8 cellular contexts compared by ENCODE assay signal in the genomic region with DNA sequence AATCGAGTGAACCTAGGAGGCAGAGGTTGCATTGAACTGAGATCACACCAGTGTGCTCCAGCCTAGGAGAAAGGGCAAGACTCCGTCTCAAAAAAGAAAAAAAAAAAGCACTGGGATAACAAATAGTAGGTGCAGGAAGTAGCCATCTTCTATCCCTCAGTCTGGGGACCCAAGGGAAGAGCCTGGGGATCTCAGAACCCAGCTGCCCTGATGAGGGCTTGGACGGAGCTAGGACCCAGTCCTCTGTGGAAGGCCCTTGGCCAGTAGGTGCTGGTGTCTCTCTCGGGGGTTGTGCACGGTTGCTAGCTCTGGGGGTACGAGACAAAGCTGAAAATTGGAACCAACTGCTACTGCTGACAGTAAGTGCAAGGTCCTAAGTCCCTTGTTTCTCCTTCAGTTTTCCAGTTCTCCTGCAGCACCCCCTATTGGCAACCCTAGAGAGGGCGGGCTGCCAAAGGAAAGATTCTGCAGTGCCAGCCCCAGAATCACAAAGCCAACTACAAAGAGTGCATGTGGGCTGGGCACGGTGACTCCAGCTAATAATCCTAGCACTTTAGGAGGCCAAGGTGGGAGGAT. TPM values are rescaled to one million over a fixed set of nuclear protein-coding genes. Genes with fewer than 3 reads are reported as not detected.
DNase-seq lines count a peak whose midpoint lies in the region; ATAC-seq and TF ChIP-seq lines count a peak whose summit lies in the region.

No MANE protein-coding gene starts in this region.

- no peaks in the 10 kb centered on the region for H3K27me3 Mint-ChIP-seq in stimulated activated memory B cell treated with anti-CD40 and anti-IgM and Interleukin-4, amounts not matched to agents 10 μg/mL and 1 μg/mL and 100 μg/mL, for 72 hours

- H3K27ac Mint-ChIP-seq in stimulated activated memory B cell treated with anti-CD40 and anti-IgM and Interleukin-4, amounts not matched to agents 10 μg/mL and 1 μg/mL and 100 μg/mL, for 72 hours: no peak overlapping the region

- no peak overlapping the region for H3K18ac ChIP-seq in neuronal stem cell (ENCODE audit: low read length)

- H3K4me3 ChIP-seq in fibroblast of the aortic adventitia (ENCODE audit: low read depth, low read length) (no peak overlapping the region), neuronal stem cell (ENCODE audit: low read length in 2 of 2) (no peak overlapping the region)

- H2BK5ac ChIP-seq in neuronal stem cell (ENCODE audit: low read length): no peak overlapping the region

- H3K36me3 Mint-ChIP-seq in stimulated activated memory B cell treated with anti-CD40 and anti-IgM and Interleukin-4, amounts not matched to agents 10 μg/mL and 1 μg/mL and 100 μg/mL, for 72 hours: peaks cover 6% of the 10 kb centered on the region

- no peak overlapping the region for H2AFZ ChIP-seq in neuronal stem cell (ENCODE audit: low read length)

- H2BK120ac ChIP-seq in neuronal stem cell (ENCODE audit: low read depth, low read length): no peak overlapping the region

- DNase-seq in DMS 273 (lab: John Stamatoyannopoulos, UW; ENCODE audit: unreplicated experiment): peak; percentile 72
- no peak for DNase-seq in DMS 273 treated with DMSO at 0.1 percent for 48 hours (lab: John Stamatoyannopoulos, UW)
- DNase-seq in NCI-H1092 treated with DMSO at 0.1 percent for 48 hours (lab: John Stamatoyannopoulos, UW): peak; percentile 45
- DNase-seq in activated CD8-positive, alpha-beta memory T cell treated with anti-CD3 and anti-CD28 coated beads for 24 hours: peak; percentile 66
- peak; percentile 58 for DNase-seq in fibroblast of the aortic adventitia (ENCODE audit: low read depth)
- DNase-seq in neuronal stem cell (ENCODE audit: low spot score): peak; percentile 26

- no peak overlapping the region for H4K8ac ChIP-seq in neuronal stem cell (ENCODE audit: low read depth, low read length)

- H3K14ac ChIP-seq in neuronal stem cell (ENCODE audit: low read length): no peak overlapping the region

- H2AK5ac ChIP-seq in neuronal stem cell (ENCODE audit: low read depth, low read length): no peak overlapping the region

- no CpG with 5 or more reads among the region's 8 CpGs for WGBS in neuronal stem cell (ENCODE audit: extremely low coverage in 2 of 2, insufficient read length in 2 of 2, insufficient replicate concordance in 1 of 2), 2 donors

- no peaks in the 10 kb centered on the region for H3K9me3 Mint-ChIP-seq in stimulated activated memory B cell treated with anti-CD40 and anti-IgM and Interleukin-4, amounts not matched to agents 10 μg/mL and 1 μg/mL and 100 μg/mL, for 72 hours

- H3K36me3 ChIP-seq in neuronal stem cell (replicated peaks in 1 of 2; ENCODE audit: control insufficient read depth in 2 of 2, insufficient read depth in 2 of 2, low read length in 2 of 2): peaks cover 12 to 42% of the 10 kb centered on the region in 2 donors

- no peak overlapping the region for H3K27ac ChIP-seq in neuronal stem cell (replicated peaks; ENCODE audit: low read length)

- no peak overlapping the region for H3K4ac ChIP-seq in neuronal stem cell (ENCODE audit: low read length)

- H3K23ac ChIP-seq in neuronal stem cell (ENCODE audit: low read depth, low read length, poor library complexity): no peak overlapping the region

- no peaks in the 10 kb centered on the region for H3K4me1 Mint-ChIP-seq in stimulated activated memory B cell treated with anti-CD40 and anti-IgM and Interleukin-4, amounts not matched to agents 10 μg/mL and 1 μg/mL and 100 μg/mL, for 72 hours

- H2BK15ac ChIP-seq in neuronal stem cell (ENCODE audit: low read length): no peak overlapping the region

- peaks cover 2% of the 10 kb centered on the region for H3K79me1 ChIP-seq in neuronal stem cell (ENCODE audit: low read depth, low read length)

- no peak for ATAC-seq in stimulated activated memory B cell treated with anti-CD40 and anti-IgM and Interleukin-4, amounts not matched to agents 10 μg/mL and 1 μg/mL and 100 μg/mL, for 72 hours
- no peak for ATAC-seq in GM19324 (IDR thresholded peaks at IDR 0.05; ENCODE audit: low FRiP score, unreplicated experiment)

- no peak overlapping the region for H3K4me2 ChIP-seq in neuronal stem cell (ENCODE audit: insufficient read depth, low read length, poor library complexity, severe bottlenecking)

- no peaks in the 10 kb centered on the region for H3K9me3 ChIP-seq in neuronal stem cell (replicated peaks in 1 of 2; ENCODE audit: control insufficient read depth in 2 of 2, insufficient read depth in 1 of 2, low read depth in 1 of 2, low read length in 2 of 2)

- no peaks in the 10 kb centered on the region for H3K4me1 ChIP-seq in neuronal stem cell (ENCODE audit: control insufficient read depth in 2 of 2, insufficient read depth in 1 of 2, low read depth in 1 of 2, low read length in 2 of 2)

- H3K9ac ChIP-seq in neuronal stem cell (ENCODE audit: low read depth, low read length, poor library complexity): no peak overlapping the region

- H3K27me3 ChIP-seq in neuronal stem cell (ENCODE audit: control insufficient read depth in 3 of 3, insufficient read depth in 3 of 3, low read depth in 1 of 3, low read length in 3 of 3): no peaks in the 10 kb centered on the region

- no peak overlapping the region for H2BK12ac ChIP-seq in neuronal stem cell (ENCODE audit: low read length)

- no peak overlapping the region for H3K4me3 Mint-ChIP-seq in stimulated activated memory B cell treated with anti-CD40 and anti-IgM and Interleukin-4, amounts not matched to agents 10 μg/mL and 1 μg/mL and 100 μg/mL, for 72 hours

- H4K91ac ChIP-seq in neuronal stem cell (ENCODE audit: low read depth, low read length, poor library complexity): no peak overlapping the region

- peak; percentile 70 for TF ChIP-seq CTCF in fibroblast of the aortic adventitia (IDR thresholded peaks at IDR 0.05; ENCODE audit: insufficient read depth, low read length)

RNA-seq across cellular contexts. Expression of a gene that starts 57.6 kb away (rescaled TPM):
- total RNA-seq in fibroblast of the aortic adventitia (ENCODE audit: low replicate concordance): 34.8 and 45.5 TPM in 2 replicates
- polyA plus RNA-seq in neuronal stem cell (2013, experiment 1 of 2): 22.0 TPM
- polyA plus RNA-seq in neuronal stem cell (2013, experiment 2 of 2): 22.3 TPM
